In genomic region chr10:122930140-122930539, GRCh38 we compare ENCODE assay signal across 33 cellular contexts. TPM values are rescaled to one million over a fixed set of nuclear protein-coding genes. Genes with fewer than 3 reads are reported as not detected.
"Had no signal": no experiment of that assay in that cellular context is flagged by ENCODE, and none has a peak within 500 bp of the region (broad histone marks: within the 10 kb centered on the region; RNA-seq: fewer than 3 reads in every experiment).

No MANE protein-coding gene starts in this region.

- H3K4me1 Mint-ChIP-seq: stimulated activated effector memory CD8-positive, alpha-beta T cell treated with anti-CD3 and anti-CD28 coated beads, Interleukin-12 subunit alpha, Interleukin-12 subunit beta, amount 100 ng/mL, for 72 hours; stimulated activated memory B cell treated with anti-CD40 and anti-IgM and Interleukin-4, amounts not matched to agents 10 μg/mL and 1 μg/mL and 100 μg/mL, for 72 hours; stimulated activated naive B cell treated with anti-CD40 and anti-IgM and Interleukin-4, amounts not matched to agents 10 μg/mL and 1 μg/mL and 100 μg/mL, for 72 hours; stimulated activated naive CD8-positive, alpha-beta T cell treated with anti-CD3 and anti-CD28 coated beads, Interleukin-15, amount 100 ng/mL, for 72 hours had no signal

- H3K27ac Mint-ChIP-seq: stimulated activated effector memory CD8-positive, alpha-beta T cell treated with anti-CD3 and anti-CD28 coated beads, Interleukin-12 subunit alpha, Interleukin-12 subunit beta, amount 100 ng/mL, for 72 hours; stimulated activated memory B cell treated with anti-CD40 and anti-IgM and Interleukin-4, amounts not matched to agents 10 μg/mL and 1 μg/mL and 100 μg/mL, for 72 hours; stimulated activated naive B cell treated with anti-CD40 and anti-IgM and Interleukin-4, amounts not matched to agents 10 μg/mL and 1 μg/mL and 100 μg/mL, for 72 hours; stimulated activated naive CD8-positive, alpha-beta T cell treated with anti-CD3 and anti-CD28 coated beads, Interleukin-15, amount 100 ng/mL, for 72 hours; stimulated activated naive CD8-positive, alpha-beta T cell treated with anti-CD3 and anti-CD28 coated beads, Interleukin-15, Interleukin-2, amounts not matched to agents 100 ng/mL and 50 ng/mL, for 24 hours; type B pancreatic cell had no signal

- H3K27ac ChIP-seq: stomach, suprapubic skin, testis, thoracic aorta, thyroid gland, tibial artery, tibial nerve, transverse colon, upper lobe of left lung, upper lobe of right lung, uterus, vagina had no signal

- H3K9me3 ChIP-seq: stomach, suprapubic skin, testis, thoracic aorta, thyroid gland, tibial artery, tibial nerve, transverse colon, upper lobe of left lung, upper lobe of right lung, uterus, vagina had no signal

- H3K4me3 ChIP-seq: stomach, suprapubic skin, testis, thoracic aorta, thyroid gland, tibial artery, tibial nerve, transverse colon, upper lobe of left lung, upper lobe of right lung, uterus, vagina had no signal

- H3K9me3 Mint-ChIP-seq: stimulated activated effector memory CD8-positive, alpha-beta T cell treated with anti-CD3 and anti-CD28 coated beads, Interleukin-12 subunit alpha, Interleukin-12 subunit beta, amount 100 ng/mL, for 72 hours; stimulated activated memory B cell treated with anti-CD40 and anti-IgM and Interleukin-4, amounts not matched to agents 10 μg/mL and 1 μg/mL and 100 μg/mL, for 72 hours; stimulated activated naive B cell treated with anti-CD40 and anti-IgM and Interleukin-4, amounts not matched to agents 10 μg/mL and 1 μg/mL and 100 μg/mL, for 72 hours; stimulated activated naive CD8-positive, alpha-beta T cell treated with anti-CD3 and anti-CD28 coated beads, Interleukin-15, amount 100 ng/mL, for 72 hours; stimulated activated naive CD8-positive, alpha-beta T cell treated with anti-CD3 and anti-CD28 coated beads, Interleukin-15, Interleukin-2, amounts not matched to agents 100 ng/mL and 50 ng/mL, for 24 hours; type B pancreatic cell had no signal

- H3K27me3 Mint-ChIP-seq: stimulated activated memory B cell treated with anti-CD40 and anti-IgM and Interleukin-4, amounts not matched to agents 10 μg/mL and 1 μg/mL and 100 μg/mL, for 72 hours; stimulated activated naive B cell treated with anti-CD40 and anti-IgM and Interleukin-4, amounts not matched to agents 10 μg/mL and 1 μg/mL and 100 μg/mL, for 72 hours; stimulated activated naive CD8-positive, alpha-beta T cell treated with anti-CD3 and anti-CD28 coated beads, Interleukin-15, amount 100 ng/mL, for 72 hours; stimulated activated naive CD8-positive, alpha-beta T cell treated with anti-CD3 and anti-CD28 coated beads, Interleukin-15, Interleukin-2, amounts not matched to agents 100 ng/mL and 50 ng/mL, for 24 hours; type B pancreatic cell had no signal

- ATAC-seq: stimulated activated effector memory CD8-positive, alpha-beta T cell treated with anti-CD3 and anti-CD28 coated beads, Interleukin-12 subunit alpha, Interleukin-12 subunit beta, amount 100 ng/mL, for 72 hours; stimulated activated memory B cell treated with anti-CD40 and anti-IgM and Interleukin-4, amounts not matched to agents 10 μg/mL and 1 μg/mL and 100 μg/mL, for 72 hours; stimulated activated naive B cell treated with anti-CD40 and anti-IgM and Interleukin-4, amounts not matched to agents 10 μg/mL and 1 μg/mL and 100 μg/mL, for 72 hours; stimulated activated naive CD8-positive, alpha-beta T cell treated with anti-CD3 and anti-CD28 coated beads, Interleukin-15, amount 100 ng/mL, for 72 hours; stimulated activated naive CD8-positive, alpha-beta T cell treated with anti-CD3 and anti-CD28 coated beads, Interleukin-15, Interleukin-2, amounts not matched to agents 100 U/mL and 50 U/mL, for 24 hours; upper lobe of right lung had no signal

- H3K4me3 Mint-ChIP-seq: stimulated activated effector memory CD8-positive, alpha-beta T cell treated with anti-CD3 and anti-CD28 coated beads, Interleukin-12 subunit alpha, Interleukin-12 subunit beta, amount 100 ng/mL, for 72 hours; stimulated activated memory B cell treated with anti-CD40 and anti-IgM and Interleukin-4, amounts not matched to agents 10 μg/mL and 1 μg/mL and 100 μg/mL, for 72 hours; stimulated activated naive B cell treated with anti-CD40 and anti-IgM and Interleukin-4, amounts not matched to agents 10 μg/mL and 1 μg/mL and 100 μg/mL, for 72 hours; stimulated activated naive CD8-positive, alpha-beta T cell treated with anti-CD3 and anti-CD28 coated beads, Interleukin-15, amount 100 ng/mL, for 72 hours; stimulated activated naive CD8-positive, alpha-beta T cell treated with anti-CD3 and anti-CD28 coated beads, Interleukin-15, Interleukin-2, amounts not matched to agents 100 ng/mL and 50 ng/mL, for 24 hours; type B pancreatic cell had no signal

- H3K4me1 ChIP-seq: suprapubic skin, testis, thyroid gland, tibial artery, tibial nerve, transverse colon, upper lobe of left lung, upper lobe of right lung, uterus, vagina had no signal

- H3K27me3 ChIP-seq: stomach, suprapubic skin, testis, thyroid gland, tibial artery, tibial nerve, transverse colon, upper lobe of left lung, upper lobe of right lung, uterus, vagina had no signal

- DNase-seq: stimulated activated CD4-positive, alpha-beta T cell treated with anti-CD3 and anti-CD28 coated beads, Interleukin-2, amount 100 ng/mL, for 48 hours; stimulated activated CD4-positive, alpha-beta T cell treated with anti-CD3 and anti-CD28 coated beads, Interleukin-4, amount 100 ng/mL, for 1 hour; stimulated activated CD4-positive, alpha-beta T cell treated with anti-CD3 and anti-CD28 coated beads, Interleukin-4, amount 100 ng/mL, for 24 hours; stimulated activated CD4-positive, alpha-beta T cell treated with anti-CD3 and anti-CD28 coated beads, Interleukin-4, amount 100 ng/mL, for 4 hours; stimulated activated CD8-positive, alpha-beta memory T cell treated with anti-CD3 and anti-CD28 coated beads, Interleukin-4, amount 100 ng/mL, for 48 hours; stimulated activated naive B cell treated with anti-CD40 and anti-IgM and Interleukin-4, amounts not matched to agents 10 μg/mL and 1 μg/mL and 100 μg/mL, for 72 hours; stimulated activated naive CD4-positive, alpha-beta T cell; stimulated activated naive CD4-positive, alpha-beta T cell treated with Interleukin-2 at 50 U/mL for 16 hours; stimulated activated naive CD8-positive, alpha-beta T cell treated with anti-CD3 and anti-CD28 coated beads, Interleukin-15, amount 100 ng/mL, for 72 hours; stimulated activated naive CD8-positive, alpha-beta T cell treated with anti-CD3 and anti-CD28 coated beads, Interleukin-15, Interleukin-2, amounts not matched to agents 100 U/mL and 50 U/mL, for 24 hours; stomach; substantia nigra; testis; thyroid gland; tibial artery; transverse colon; trophoblast cell; upper lobe of left lung; upper lobe of right lung; uterus had no signal

- H3K36me3 ChIP-seq: thyroid gland, transverse colon, upper lobe of right lung, uterus, vagina had no signal

RNA-seq across cellular contexts. Expression of gene FAM24A, which starts 19.7 kb away (rescaled TPM):
- total RNA-seq: stomach, subcutaneous adipose tissue, suprapubic skin, temporal lobe, thoracic aorta, thyroid gland, tibial nerve, transverse colon, upper lobe of left lung, upper lobe of right lung, ureter, urinary bladder, uterus, vagina had no signal
- polyA plus RNA-seq: stomach, thymus, urinary bladder had no signal

RNA-seq across cellular contexts. Expression of gene FAM24B, which starts 50.8 kb away (rescaled TPM):
- total RNA-seq: vagina had no signal
